In the genomic region with DNA sequence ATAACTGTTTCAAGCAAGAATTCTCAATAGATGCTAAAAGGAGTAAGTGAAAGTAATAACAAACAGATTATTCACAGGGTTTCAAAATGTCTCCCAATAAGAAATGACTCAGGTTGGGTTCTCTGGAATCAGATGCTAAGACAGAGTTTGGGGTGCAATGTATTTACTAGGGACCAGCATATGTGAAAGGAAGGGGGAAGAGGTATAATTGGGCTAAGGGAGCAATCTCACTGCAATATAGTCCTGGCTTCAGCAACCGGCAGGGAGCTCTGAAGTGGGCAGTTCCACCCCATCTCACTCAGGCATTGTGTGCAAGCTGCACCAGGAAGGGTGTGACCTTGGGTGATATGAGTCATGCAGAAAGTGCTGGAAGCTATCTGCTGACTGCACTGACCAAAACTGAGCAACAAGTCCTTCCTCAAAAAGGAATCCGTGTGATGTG, we compare ENCODE assay signal across 8 cellular contexts. TPM values are rescaled to one million over a fixed set of nuclear protein-coding genes. Genes with fewer than 3 reads are reported as not detected.
DNase-seq lines count a peak whose midpoint lies in the region; ATAC-seq and TF ChIP-seq lines count a peak whose summit lies in the region.
"Had no signal": no experiment of that assay in that cellular context is flagged by ENCODE, and none has a peak within 500 bp of the region (broad histone marks: within the 10 kb centered on the region; RNA-seq: fewer than 3 reads in every experiment).

No MANE protein-coding gene starts in this region.

- H3K4me3 Mint-ChIP-seq in activated naive CD8-positive, alpha-beta T cell, result no peak overlapping the region

- no peak overlapping the region for H3K4me3 ChIP-seq in Peyer's patch
- H3K4me3 ChIP-seq: cardiac muscle cell had no signal

- no peaks in the 10 kb centered on the region for H3K9me3 ChIP-seq in Peyer's patch

- H3K9me3 Mint-ChIP-seq in activated naive CD8-positive, alpha-beta T cell (ENCODE audit: low read depth), result peaks cover 11% of the 10 kb centered on the region

- H3K36me3 ChIP-seq in Peyer's patch, result no peaks in the 10 kb centered on the region
- H3K36me3 ChIP-seq: cardiac muscle cell had no signal

- no peak for TF ChIP-seq POLR2A in Peyer's patch (IDR thresholded peaks at IDR 0.05)

- no peak for TF ChIP-seq CTCF in Peyer's patch (IDR thresholded peaks at IDR 0.05)

- H3K36me3 Mint-ChIP-seq in activated naive CD8-positive, alpha-beta T cell, result peaks cover 27% of the 10 kb centered on the region

- H3K27me3 ChIP-seq in Peyer's patch, result no peaks in the 10 kb centered on the region
- H3K27me3 ChIP-seq: cardiac muscle cell had no signal

- H3K27ac Mint-ChIP-seq in activated naive CD8-positive, alpha-beta T cell, result peak overlapping the region; percentile 30

- no peaks in the 10 kb centered on the region for H3K27me3 Mint-ChIP-seq in activated naive CD8-positive, alpha-beta T cell

- peak; percentile 95 for ATAC-seq in GM18868 (IDR thresholded peaks at IDR 0.05; ENCODE audit: unreplicated experiment)
- ATAC-seq in HG02970 (IDR thresholded peaks at IDR 0.05; ENCODE audit: low FRiP score, unreplicated experiment), result peak; percentile 86

- DNase-seq in Peyer's patch (peak in 2 of 3 donors; percentile 57 to 80), hepatic stellate cell (ENCODE audit: low spot score) (peak; percentile 81), NCI-H1930 (lab: John Stamatoyannopoulos, UW) (no peak)
- peak; percentile 47 for DNase-seq in stimulated activated CD4-positive, alpha-beta T cell treated with anti-CD3 and anti-CD28 coated beads, Interleukin-4, amount 100 ng/mL, for 24 hours

- H3K27ac ChIP-seq in Peyer's patch, result peak overlapping the region in 3 of 4 donors; percentile 27 to 55 (median 36)
- H3K27ac ChIP-seq: cardiac muscle cell had no signal

- H3K4me1 Mint-ChIP-seq in activated naive CD8-positive, alpha-beta T cell (ENCODE audit: low read depth), result peaks cover 45% of the 10 kb centered on the region

- H3K4me1 ChIP-seq in Peyer's patch, result peaks cover 0 to 9% (median 0%) of the 10 kb centered on the region in 4 donors

RNA-seq across cellular contexts. Expression of a gene that starts 23.4 kb away (rescaled TPM):
- total RNA-seq in Peyer's patch, result 100 to 1,000 TPM in 1 of 4 donors, 10 to 100 TPM in 3; 50.8 to 132 (median 67.1) TPM

Comparison
In these comparisons a context has a peak if more than half of its experiments do, and no peak if none do; other contexts are left out.
1. DNase-seq: peak in Peyer's patch (2 of 3), hepatic stellate cell (single experiment) and stimulated activated CD4-positive, alpha-beta T cell treated with anti-CD3 and anti-CD28 coated beads, Interleukin-4, amount 100 ng/mL, for 24 hours (single experiment); none in NCI-H1930 (0 of 2).